Comparison of ENCODE assay signal across 8 cellular contexts in the genomic region with DNA sequence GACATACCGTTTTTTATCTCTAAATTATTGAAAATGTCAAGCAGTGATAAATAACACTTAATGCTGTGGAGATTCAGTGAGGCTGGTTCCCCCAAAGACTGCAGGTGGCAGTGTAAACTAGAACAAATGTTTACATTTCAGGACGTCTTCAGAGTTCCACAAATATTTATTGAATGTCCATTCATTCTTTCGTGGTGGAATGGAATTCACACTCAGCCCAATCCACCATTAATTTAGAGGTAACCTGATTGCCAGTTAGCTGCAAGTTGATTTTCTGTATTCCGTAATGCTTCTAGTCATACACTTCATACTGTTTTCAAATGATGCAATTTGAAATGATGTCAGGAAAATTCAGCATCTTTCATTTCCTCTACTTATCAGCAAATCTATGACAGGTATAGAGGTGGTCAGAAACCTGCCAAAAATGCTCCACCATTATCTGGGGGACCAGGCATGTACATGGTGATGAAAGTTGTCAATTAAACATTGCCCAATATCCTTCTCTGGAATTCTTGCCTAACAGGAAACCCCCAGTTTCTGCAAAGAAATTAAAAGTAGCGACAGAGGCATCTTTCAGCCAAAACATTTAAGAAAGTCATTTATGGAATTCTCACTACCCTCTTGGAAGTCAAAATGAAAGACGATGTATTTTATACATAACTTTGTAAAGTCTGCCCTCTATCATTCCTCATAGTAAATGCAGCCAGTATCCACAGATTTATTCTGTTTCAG.
DNase-seq lines count a peak whose midpoint lies in the region; ATAC-seq, FAIRE-seq and TF ChIP-seq lines count a peak whose summit lies in the region.

No MANE protein-coding gene starts in this region.

- RAD21 ChIA-PET in HCT116 (lab: Charles Lee; ENCODE audit: low non-redundant PET in 1 of 2, low total read pairs in 2 of 2, uncharacterized antibody in 2 of 2, unreplicated experiment in 2 of 2): interaction anchor here (0.8 to 1.6 kb wide), 2 partner anchors 219 kb away, joined by 3 to 4 read pairs; no protein-coding TSS in a partner anchor

- H3K14ac ChIP-seq in neuronal stem cell (ENCODE audit: low read length): no peak overlapping the region

- H4K91ac ChIP-seq in neuronal stem cell (ENCODE audit: low read depth, low read length, poor library complexity): no peak overlapping the region

- H3K4ac ChIP-seq in neuronal stem cell (ENCODE audit: low read length): no peak overlapping the region

- H4K20me1 ChIP-seq in HCT116 (ENCODE audit: insufficient read depth) (no peaks in the 10 kb centered on the region), PC-3 (ENCODE audit: low read length) (no peaks in the 10 kb centered on the region)

- no peak overlapping the region for H2BK120ac ChIP-seq in neuronal stem cell (ENCODE audit: low read depth, low read length)

- peak; percentile 70 for TF ChIP-seq RAD21 in HCT116 (IDR thresholded peaks at IDR 0.05; ENCODE audit: low read depth)

- no peak overlapping the region for H2BK15ac ChIP-seq in neuronal stem cell (ENCODE audit: low read length)

- H3K27me3 ChIP-seq in HCT116 (ENCODE audit: insufficient read depth, low read length): no peaks in the 10 kb centered on the region
- H3K27me3 ChIP-seq in PC-3 (ENCODE audit: low read length): no peaks in the 10 kb centered on the region
- H3K27me3 ChIP-seq in neuronal stem cell (ENCODE audit: control insufficient read depth in 3 of 3, insufficient read depth in 3 of 3, low read depth in 1 of 3, low read length in 3 of 3): no peaks in the 10 kb centered on the region

- no peak overlapping the region for H2BK5ac ChIP-seq in neuronal stem cell (ENCODE audit: low read length)

- H3K4me2 ChIP-seq in HCT116 (ENCODE audit: low read length) (peak overlapping the region; percentile 78), PC-3 (ENCODE audit: low read length) (peak overlapping the region; percentile 77), neuronal stem cell (ENCODE audit: insufficient read depth, low read length, poor library complexity, severe bottlenecking) (peak overlapping the region; percentile 2)

- CTCF ChIA-PET in HCT116 (lab: Charles Lee): interaction anchor here (0.6 to 2.8 kb wide), 3 partner anchors 23 to 220 kb away, joined by 3 to 18 read pairs (median 3); no protein-coding TSS in a partner anchor
- CTCF ChIA-PET in PC-3 (lab: Charles Lee): interaction anchor here (0.6 to 1.3 kb wide), 3 partner anchors 10 to 220 kb away, joined by 3 to 5 read pairs (median 3); no protein-coding TSS in a partner anchor

- no CpG with 5 or more reads among the region's 6 CpGs for WGBS in neuronal stem cell (ENCODE audit: extremely low coverage in 2 of 2, insufficient read length in 2 of 2, insufficient replicate concordance in 1 of 2), 2 donors

- intact Hi-C loops in HCT116 (cut with micrococcal nuclease): loop anchor here (1.0 to 10.0 kb wide), 3 partner anchors 161 to 858 kb away; no protein-coding TSS in a partner anchor
- intact Hi-C loops in PC-3 (cut with micrococcal nuclease): loop anchor here (1.0 kb wide), 3 partner anchors 161 to 219 kb away; no protein-coding TSS in a partner anchor

- H3K79me2 ChIP-seq in HCT116 (ENCODE audit: insufficient read depth, low read length) (no peaks in the 10 kb centered on the region), PC-3 (ENCODE audit: low read length) (no peaks in the 10 kb centered on the region)

- H3K18ac ChIP-seq in neuronal stem cell (ENCODE audit: low read length): no peak overlapping the region

- no peaks in the 10 kb centered on the region for H3F3A ChIP-seq in PC-3 (ENCODE audit: low read length, unreplicated experiment)

- DNase-seq in NCI-H1092 treated with DMSO at 0.1 percent for 48 hours (lab: John Stamatoyannopoulos, UW) (peak; percentile 54), NCI-H1092 (lab: John Stamatoyannopoulos, UW) (no peak), HCT116 (ENCODE audit: low read depth, low spot score) (no peak), PC-3 (peak; percentile 66), neuronal stem cell (ENCODE audit: low spot score) (no peak), activated gamma-delta T cell treated with Interleukin-2 at 50 U/mL for 16 hours (no peak)

- no peak overlapping the region for H3K23ac ChIP-seq in neuronal stem cell (ENCODE audit: low read depth, low read length, poor library complexity)

- H3K4me1 ChIP-seq in HCT116 (ENCODE audit: control insufficient read depth in 1 of 2, insufficient read depth in 2 of 2, low read length in 2 of 2): peaks cover 0 to 6% of the 10 kb centered on the region in 2 experiments; a peak in 2 of 4 replicates
- H3K4me1 ChIP-seq in PC-3 (ENCODE audit: insufficient read depth, low read length): peaks cover 3% of the 10 kb centered on the region; the same call in 1 of the 2 replicates
- peaks cover 0 to 3% of the 10 kb centered on the region in 2 donors for H3K4me1 ChIP-seq in neuronal stem cell (ENCODE audit: control insufficient read depth in 2 of 2, insufficient read depth in 1 of 2, low read depth in 1 of 2, low read length in 2 of 2)

- H3K9me2 ChIP-seq in HCT116 (ENCODE audit: insufficient read depth) (no peaks in the 10 kb centered on the region), PC-3 (replicated peaks; ENCODE audit: low read length) (no peaks in the 10 kb centered on the region)

- FAIRE-seq in endometrium (lab: Jason Lieb, UNC): peak; percentile 75

- H3K9ac ChIP-seq in HCT116 (ENCODE audit: low read length) (no peak overlapping the region), PC-3 (ENCODE audit: low read length) (no peak overlapping the region), neuronal stem cell (ENCODE audit: low read depth, low read length, poor library complexity) (no peak overlapping the region)

- ATAC-seq in HCT116 (peak; percentile 85), PC-3 (peak; percentile 92), GM18873 (IDR thresholded peaks at IDR 0.05; ENCODE audit: low FRiP score, unreplicated experiment) (no peak)

- H3K79me1 ChIP-seq in neuronal stem cell (ENCODE audit: low read depth, low read length): no peaks in the 10 kb centered on the region

- no peak for TF ChIP-seq POLR2A in HCT116 (IDR thresholded peaks at IDR 0.05; ENCODE audit: borderline replicate concordance, extremely low read depth, insufficient read depth, insufficient read length)

- POLR2A ChIA-PET in HCT116 (lab: Charles Lee) (no interaction called here), PC-3 (lab: Charles Lee; ENCODE audit: unreplicated experiment) (no interaction called here)

- no peak overlapping the region for H4K8ac ChIP-seq in neuronal stem cell (ENCODE audit: low read depth, low read length)

- H2AK5ac ChIP-seq in neuronal stem cell (ENCODE audit: low read depth, low read length): no peak overlapping the region

- no peaks in the 10 kb centered on the region for H3K9me3 ChIP-seq in HCT116 (ENCODE audit: control insufficient read depth in 1 of 2, insufficient read depth in 1 of 2, low read depth in 1 of 2, low read length in 2 of 2)
- H3K9me3 ChIP-seq in PC-3 (ENCODE audit: low read length): 0 out of 2 replicates have a peak, but pooled peaks cover 4% of the 10 kb centered on the region
- H3K9me3 ChIP-seq in neuronal stem cell (replicated peaks in 1 of 2; ENCODE audit: control insufficient read depth in 2 of 2, insufficient read depth in 1 of 2, low read depth in 1 of 2, low read length in 2 of 2): peaks cover 1 to 3% of the 10 kb centered on the region in 2 donors

- TF ChIP-seq CTCF in HCT116 (IDR thresholded peaks at IDR 0.05 in 2 of 3, conservative IDR thresholded peaks at IDR 0.05 in 1 of 3; ENCODE audit: borderline replicate concordance in 1 of 3, insufficient read depth in 1 of 3, low read depth in 2 of 3, low read length in 2 of 3): peak; percentile 59 to 61 (median 60)
- TF ChIP-seq CTCF in PC-3 (conservative IDR thresholded peaks at IDR 0.05; ENCODE audit: low read depth, low read length): peak; percentile 61

- peak overlapping the region; percentile 34 to 52 for H3K4me3 ChIP-seq in HCT116 (replicated peaks in 1 of 2; ENCODE audit: low read depth in 1 of 2, low read length in 2 of 2)
- H3K4me3 ChIP-seq in PC-3 (ENCODE audit: low read length): peak overlapping the region; percentile 59
- H3K4me3 ChIP-seq in neuronal stem cell (ENCODE audit: low read length in 2 of 2): no peak overlapping the region

- no peak overlapping the region for H2BK12ac ChIP-seq in neuronal stem cell (ENCODE audit: low read length)

- no peak overlapping the region for H3K27ac ChIP-seq in HCT116 (ENCODE audit: low read depth, low read length)
- H3K27ac ChIP-seq in PC-3 (ENCODE audit: low read length): no peak overlapping the region
- H3K27ac ChIP-seq in neuronal stem cell (replicated peaks; ENCODE audit: low read length): no peak overlapping the region

- BruUV-seq in HCT116 (replicated peaks; lab: Mats Ljungman, UMichigan) (no TSS peak), PC-3 (replicated peaks; lab: Mats Ljungman, UMichigan) (no TSS peak)

- no peaks in the 10 kb centered on the region for H3K36me3 ChIP-seq in HCT116 (ENCODE audit: control insufficient read depth in 1 of 2, insufficient read depth in 2 of 2, low read length in 2 of 2)
- no peaks in the 10 kb centered on the region for H3K36me3 ChIP-seq in PC-3 (ENCODE audit: low read depth, low read length)
- H3K36me3 ChIP-seq in neuronal stem cell (replicated peaks in 1 of 2; ENCODE audit: control insufficient read depth in 2 of 2, insufficient read depth in 2 of 2, low read length in 2 of 2): no peaks in the 10 kb centered on the region

- H2AFZ ChIP-seq in HCT116 (ENCODE audit: low read depth, low read length, poor library complexity, severe bottlenecking) (peak overlapping the region; percentile 100), PC-3 (ENCODE audit: low read length) (peak overlapping the region; percentile 50), neuronal stem cell (ENCODE audit: low read length) (peak overlapping the region; percentile 48)

TF ChIP-seq in HCT116, 20 proteins besides CTCF, POLR2A, EP300 and RAD21:
- TF ChIP-seq TCF7L2 (IDR thresholded peaks at IDR 0.05; ENCODE audit: borderline replicate concordance, extremely low read depth, insufficient read depth, insufficient read length) (no peak), EZH2 (IDR thresholded peaks at IDR 0.05) (no peak), CEBPB (IDR thresholded peaks at IDR 0.05; ENCODE audit: low read depth) (peak; percentile 21; the same call in 1 of the 2 replicates), SRF (IDR thresholded peaks at IDR 0.05; ENCODE audit: low read depth) (no peak), ZFX (IDR thresholded peaks at IDR 0.05) (no peak), SP1 (IDR thresholded peaks at IDR 0.05; ENCODE audit: low read depth) (no peak), POLR2AphosphoS5 (IDR thresholded peaks at IDR 0.05; ENCODE audit: low read depth, low read length) (no peak), EGR1 (IDR thresholded peaks at IDR 0.05; ENCODE audit: low read depth) (0 out of 2 replicates have a peak, but pooled peaks have one; percentile 1), ELF1 (IDR thresholded peaks at IDR 0.05; ENCODE audit: borderline replicate concordance, low read depth) (no peak)

Comparison
In these comparisons a context has a peak if more than half of its experiments do, and no peak if none do; other contexts are left out.
1. DNase-seq: peak in NCI-H1092 treated with DMSO at 0.1 percent for 48 hours (single experiment) and PC-3 (single experiment); none in NCI-H1092 (single experiment), HCT116 (single experiment), neuronal stem cell (single experiment) and activated gamma-delta T cell treated with Interleukin-2 at 50 U/mL for 16 hours (single experiment).
2. H2AFZ ChIP-seq: peak in every context shown above with its lines; median percentile 100 in HCT116; 50 in PC-3; 48 in neuronal stem cell.
3. H3K4me2 ChIP-seq: peak in every context shown above with its lines; median percentile 78 in HCT116; 77 in PC-3; 2 in neuronal stem cell.
4. H3K4me3 ChIP-seq: peak in HCT116 (2 of 2) and PC-3 (single experiment); none in neuronal stem cell (0 of 2).